2 cellular contexts compared by ENCODE assay signal in the genomic region with DNA sequence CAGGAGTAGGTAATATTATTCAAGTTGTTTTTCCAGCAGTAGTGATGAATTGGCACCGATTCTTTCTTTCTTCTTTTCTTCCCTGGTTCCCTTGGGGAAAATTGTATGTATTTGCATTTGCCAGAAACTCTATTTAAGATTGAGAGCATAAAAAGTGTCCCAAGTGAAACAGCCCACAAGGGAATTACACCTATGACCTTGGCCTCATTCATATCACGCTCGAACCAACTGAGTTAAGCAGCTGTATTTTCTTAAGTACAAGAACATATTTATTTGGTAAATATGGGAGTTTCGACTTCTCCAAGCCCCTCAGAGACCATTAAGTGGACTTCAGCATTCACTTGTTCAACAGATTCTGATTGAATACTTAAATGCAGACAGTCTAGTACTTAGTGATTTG.
TF ChIP-seq lines count a peak whose summit lies in the region.

No MANE protein-coding gene starts in this region.

TF ChIP-seq in A549, 52 proteins besides CTCF, POLR2A, EP300 and RAD21 (continued from another document):
- TF ChIP-seq, protein P1, sequence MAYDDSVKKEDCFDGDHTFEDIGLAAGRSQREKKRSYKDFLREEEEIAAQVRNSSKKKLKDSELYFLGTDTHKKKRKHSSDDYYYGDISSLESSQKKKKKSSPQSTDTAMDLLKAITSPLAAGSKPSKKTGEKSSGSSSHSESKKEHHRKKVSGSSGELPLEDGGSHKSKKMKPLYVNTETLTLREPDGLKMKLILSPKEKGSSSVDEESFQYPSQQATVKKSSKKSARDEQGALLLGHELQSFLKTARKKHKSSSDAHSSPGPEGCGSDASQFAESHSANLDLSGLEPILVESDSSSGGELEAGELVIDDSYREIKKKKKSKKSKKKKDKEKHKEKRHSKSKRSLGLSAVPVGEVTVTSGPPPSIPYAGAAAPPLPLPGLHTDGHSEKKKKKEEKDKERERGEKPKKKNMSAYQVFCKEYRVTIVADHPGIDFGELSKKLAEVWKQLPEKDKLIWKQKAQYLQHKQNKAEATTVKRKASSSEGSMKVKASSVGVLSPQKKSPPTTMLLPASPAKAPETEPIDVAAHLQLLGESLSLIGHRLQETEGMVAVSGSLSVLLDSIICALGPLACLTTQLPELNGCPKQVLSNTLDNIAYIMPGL (CRISPR knock-in tag; IDR thresholded peaks at IDR 0.05; ENCODE audit: borderline replicate concordance) = no peak
- TF ChIP-seq NPAS2 (CRISPR knock-in tag; IDR thresholded peaks at IDR 0.05; ENCODE audit: borderline replicate concordance) = no peak
- no peak for TF ChIP-seq JUN (IDR thresholded peaks at IDR 0.05)

TF ChIP-seq in GM23338, 12 proteins besides CTCF, POLR2A, EP300 and RAD21 (continued from another document):
- TF ChIP-seq, protein P2, sequence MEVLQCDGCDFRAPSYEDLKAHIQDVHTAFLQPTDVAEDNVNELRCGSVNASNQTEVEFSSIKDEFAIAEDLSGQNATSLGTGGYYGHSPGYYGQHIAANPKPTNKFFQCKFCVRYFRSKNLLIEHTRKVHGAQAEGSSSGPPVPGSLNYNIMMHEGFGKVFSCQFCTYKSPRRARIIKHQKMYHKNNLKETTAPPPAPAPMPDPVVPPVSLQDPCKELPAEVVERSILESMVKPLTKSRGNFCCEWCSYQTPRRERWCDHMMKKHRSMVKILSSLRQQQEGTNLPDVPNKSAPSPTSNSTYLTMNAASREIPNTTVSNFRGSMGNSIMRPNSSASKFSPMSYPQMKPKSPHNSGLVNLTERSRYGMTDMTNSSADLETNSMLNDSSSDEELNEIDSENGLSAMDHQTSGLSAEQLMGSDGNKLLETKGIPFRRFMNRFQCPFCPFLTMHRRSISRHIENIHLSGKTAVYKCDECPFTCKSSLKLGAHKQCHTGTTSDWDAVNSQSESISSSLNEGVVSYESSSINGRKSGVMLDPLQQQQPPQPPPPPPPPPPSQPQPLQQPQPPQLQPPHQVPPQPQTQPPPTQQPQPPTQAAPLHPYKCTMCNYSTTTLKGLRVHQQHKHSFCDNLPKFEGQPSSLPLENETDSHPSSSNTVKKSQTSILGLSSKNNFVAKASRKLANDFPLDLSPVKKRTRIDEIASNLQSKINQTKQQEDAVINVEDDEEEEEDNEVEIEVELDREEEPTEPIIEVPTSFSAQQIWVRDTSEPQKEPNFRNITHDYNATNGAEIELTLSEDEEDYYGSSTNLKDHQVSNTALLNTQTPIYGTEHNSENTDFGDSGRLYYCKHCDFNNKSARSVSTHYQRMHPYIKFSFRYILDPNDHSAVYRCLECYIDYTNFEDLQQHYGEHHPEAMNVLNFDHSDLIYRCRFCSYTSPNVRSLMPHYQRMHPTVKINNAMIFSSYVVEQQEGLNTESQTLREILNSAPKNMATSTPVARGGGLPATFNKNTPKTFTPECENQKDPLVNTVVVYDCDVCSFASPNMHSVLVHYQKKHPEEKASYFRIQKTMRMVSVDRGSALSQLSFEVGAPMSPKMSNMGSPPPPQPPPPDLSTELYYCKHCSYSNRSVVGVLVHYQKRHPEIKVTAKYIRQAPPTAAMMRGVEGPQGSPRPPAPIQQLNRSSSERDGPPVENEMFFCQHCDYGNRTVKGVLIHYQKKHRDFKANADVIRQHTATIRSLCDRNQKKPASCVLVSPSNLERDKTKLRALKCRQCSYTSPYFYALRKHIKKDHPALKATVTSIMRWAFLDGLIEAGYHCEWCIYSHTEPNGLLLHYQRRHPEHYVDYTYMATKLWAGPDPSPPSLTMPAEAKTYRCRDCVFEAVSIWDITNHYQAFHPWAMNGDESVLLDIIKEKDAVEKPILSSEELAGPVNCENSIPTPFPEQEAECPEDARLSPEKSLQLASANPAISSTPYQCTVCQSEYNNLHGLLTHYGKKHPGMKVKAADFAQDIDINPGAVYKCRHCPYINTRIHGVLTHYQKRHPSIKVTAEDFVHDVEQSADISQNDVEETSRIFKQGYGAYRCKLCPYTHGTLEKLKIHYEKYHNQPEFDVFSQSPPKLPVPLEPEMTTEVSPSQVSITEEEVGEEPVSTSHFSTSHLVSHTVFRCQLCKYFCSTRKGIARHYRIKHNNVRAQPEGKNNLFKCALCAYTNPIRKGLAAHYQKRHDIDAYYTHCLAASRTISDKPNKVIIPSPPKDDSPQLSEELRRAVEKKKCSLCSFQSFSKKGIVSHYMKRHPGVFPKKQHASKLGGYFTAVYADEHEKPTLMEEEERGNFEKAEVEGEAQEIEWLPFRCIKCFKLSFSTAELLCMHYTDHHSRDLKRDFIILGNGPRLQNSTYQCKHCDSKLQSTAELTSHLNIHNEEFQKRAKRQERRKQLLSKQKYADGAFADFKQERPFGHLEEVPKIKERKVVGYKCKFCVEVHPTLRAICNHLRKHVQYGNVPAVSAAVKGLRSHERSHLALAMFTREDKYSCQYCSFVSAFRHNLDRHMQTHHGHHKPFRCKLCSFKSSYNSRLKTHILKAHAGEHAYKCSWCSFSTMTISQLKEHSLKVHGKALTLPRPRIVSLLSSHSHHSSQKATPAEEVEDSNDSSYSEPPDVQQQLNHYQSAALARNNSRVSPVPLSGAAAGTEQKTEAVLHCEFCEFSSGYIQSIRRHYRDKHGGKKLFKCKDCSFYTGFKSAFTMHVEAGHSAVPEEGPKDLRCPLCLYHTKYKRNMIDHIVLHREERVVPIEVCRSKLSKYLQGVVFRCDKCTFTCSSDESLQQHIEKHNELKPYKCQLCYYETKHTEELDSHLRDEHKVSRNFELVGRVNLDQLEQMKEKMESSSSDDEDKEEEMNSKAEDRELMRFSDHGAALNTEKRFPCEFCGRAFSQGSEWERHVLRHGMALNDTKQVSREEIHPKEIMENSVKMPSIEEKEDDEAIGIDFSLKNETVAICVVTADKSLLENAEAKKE (CRISPR knock-in tag; IDR thresholded peaks at IDR 0.05) = no peak
- no peak for TF ChIP-seq JUNB (IDR thresholded peaks at IDR 0.05; ENCODE audit: unreplicated experiment)
- TF ChIP-seq ZNF331 (CRISPR knock-in tag; IDR thresholded peaks at IDR 0.05; ENCODE audit: low read depth) = no peak
- no peak for TF ChIP-seq POLR2AphosphoS5 (IDR thresholded peaks at IDR 0.05; ENCODE audit: low read depth)
